In genomic region chr19:48354332-48354992, GRCh38 we compare ENCODE assay signal across 1 cellular context.
A peak's percentile ranks its signal among the peaks of the same experiment; 100 is the strongest.
TF ChIP-seq lines count a peak whose summit lies in the region.

No MANE protein-coding gene starts in this region.

TF ChIP-seq in HepG2, 621 proteins besides CTCF, POLR2A, EP300 and RAD21 (continued from another document and continues in another):
- TF ChIP-seq ZGPAT (CRISPR knock-in tag; IDR thresholded peaks at IDR 0.05) (peak; percentile 95), ZNF432 (CRISPR knock-in tag; IDR thresholded peaks at IDR 0.05; ENCODE audit: borderline replicate concordance) (no peak), SCMH1 (CRISPR knock-in tag; IDR thresholded peaks at IDR 0.05; ENCODE audit: borderline replicate concordance) (no peak), KLF12 (CRISPR knock-in tag; IDR thresholded peaks at IDR 0.05; ENCODE audit: borderline replicate concordance) (no peak), RBAK (CRISPR knock-in tag; IDR thresholded peaks at IDR 0.05) (no peak; the same call in 1 of the 2 replicates), E2F1 (CRISPR knock-in tag; IDR thresholded peaks at IDR 0.05) (no peak), ZNF350 (CRISPR knock-in tag; IDR thresholded peaks at IDR 0.05; ENCODE audit: borderline replicate concordance, low read depth) (peak; percentile 48), ZNF644 (CRISPR knock-in tag; IDR thresholded peaks at IDR 0.05; ENCODE audit: low read depth) (peak; percentile 57; the same call in 1 of the 2 replicates), PCBP1 (IDR thresholded peaks at IDR 0.05; ENCODE audit: borderline replicate concordance, low read depth, low read length) (no peak), ZNF225 (CRISPR knock-in tag; IDR thresholded peaks at IDR 0.05) (no peak), PAX8 (CRISPR knock-in tag; IDR thresholded peaks at IDR 0.05; ENCODE audit: borderline replicate concordance) (no peak), ZFP36 (IDR thresholded peaks at IDR 0.05; ENCODE audit: borderline replicate concordance, low read depth, low read length, partially characterized antibody) (no peak), IRF9 (CRISPR knock-in tag; IDR thresholded peaks at IDR 0.05; ENCODE audit: borderline replicate concordance) (no peak), PRDM10 (CRISPR knock-in tag; IDR thresholded peaks at IDR 0.05; ENCODE audit: low read depth) (peak; percentile 84), ZBTB34 (CRISPR knock-in tag; IDR thresholded peaks at IDR 0.05) (no peak), NFKB2 (CRISPR knock-in tag; IDR thresholded peaks at IDR 0.05; ENCODE audit: borderline replicate concordance) (no peak), ZFP82 (CRISPR knock-in tag; IDR thresholded peaks at IDR 0.05; ENCODE audit: borderline replicate concordance) (peak; percentile 74; the same call in 1 of the 2 replicates), KLF6 (CRISPR knock-in tag; IDR thresholded peaks at IDR 0.05) (no peak), YEATS4 (CRISPR knock-in tag; IDR thresholded peaks at IDR 0.05; ENCODE audit: borderline replicate concordance) (no peak), ZBTB2 (CRISPR knock-in tag; IDR thresholded peaks at IDR 0.05; ENCODE audit: low read depth) (no peak), NFATC3 (CRISPR knock-in tag; IDR thresholded peaks at IDR 0.05) (peak; percentile 73; the same call in 1 of the 2 replicates), ZC3H13 (CRISPR knock-in tag; IDR thresholded peaks at IDR 0.05) (0 out of 2 replicates have a peak, but pooled peaks have one; percentile 22), STAT6 (CRISPR knock-in tag; IDR thresholded peaks at IDR 0.05; ENCODE audit: borderline replicate concordance) (peak; percentile 34; the same call in 1 of the 2 replicates), NCOR1 (IDR thresholded peaks at IDR 0.05; ENCODE audit: borderline replicate concordance, low read length) (peak; percentile 56; the same call in 1 of the 2 replicates), REXO4 (CRISPR knock-in tag; IDR thresholded peaks at IDR 0.05; ENCODE audit: borderline replicate concordance) (no peak), ZNF740 (CRISPR knock-in tag; IDR thresholded peaks at IDR 0.05) (no peak), TOPORS (CRISPR knock-in tag; IDR thresholded peaks at IDR 0.05) (no peak), PCBP2 (optimal IDR thresholded peaks at IDR 0.05; ENCODE audit: low read depth, low read length, poor library complexity, severe bottlenecking) (no peak), ZBED4 (CRISPR knock-in tag; IDR thresholded peaks at IDR 0.05; ENCODE audit: borderline replicate concordance) (no peak; the same call in 1 of the 2 replicates), KMT2A (CRISPR knock-in tag; IDR thresholded peaks at IDR 0.05) (peak; percentile 34; the same call in 1 of the 2 replicates), HNRNPK (IDR thresholded peaks at IDR 0.05; ENCODE audit: low read depth, low read length, poor library complexity, severe bottlenecking) (no peak), ZNF431 (CRISPR knock-in tag; IDR thresholded peaks at IDR 0.05; ENCODE audit: borderline replicate concordance, low read depth) (peak; percentile 72; the same call in 1 of the 2 replicates), ZNF577 (CRISPR knock-in tag; IDR thresholded peaks at IDR 0.05; ENCODE audit: borderline replicate concordance, low read depth) (no peak), REPIN1 (CRISPR knock-in tag; IDR thresholded peaks at IDR 0.05; ENCODE audit: borderline replicate concordance, low read depth) (peak; percentile 73; the same call in 1 of the 2 replicates), ZNF367 (CRISPR knock-in tag; IDR thresholded peaks at IDR 0.05; ENCODE audit: borderline replicate concordance) (no peak), THRA (CRISPR knock-in tag; IDR thresholded peaks at IDR 0.05; ENCODE audit: borderline replicate concordance) (peak; percentile 82; the same call in 1 of the 2 replicates), RAD51 (IDR thresholded peaks at IDR 0.05; ENCODE audit: borderline replicate concordance) (no peak), ZNF788 (CRISPR knock-in tag; IDR thresholded peaks at IDR 0.05; ENCODE audit: borderline replicate concordance) (peak; percentile 34; the same call in 1 of the 2 replicates), CREM (IDR thresholded peaks at IDR 0.05) (peak; percentile 88), CREM (CRISPR knock-in tag; IDR thresholded peaks at IDR 0.05) (no peak), ZMYM3 (CRISPR knock-in tag; IDR thresholded peaks at IDR 0.05) (peak; percentile 96)
